ENCODE assay signal across 24 cellular contexts in genomic region chr17:61503961-61504360, GRCh38. TPM values are rescaled to one million over a fixed set of nuclear protein-coding genes. Genes with fewer than 3 reads are reported as not detected.
"Had no signal": no experiment of that assay in that cellular context is flagged by ENCODE, and none has a peak within 500 bp of the region (broad histone marks: within the 10 kb centered on the region; RNA-seq: fewer than 3 reads in every experiment).

No MANE protein-coding gene starts in this region.

- DNase-seq: activated B cell treated with CpG ODN at 0.5 μM for 24 hours; activated CD4-positive, alpha-beta T cell treated with anti-CD3 and anti-CD28 coated beads for 1 hour; activated CD4-positive, alpha-beta T cell treated with anti-CD3 and anti-CD28 coated beads, Interleukin-2, amount 10 ng/mL, durations not matched to agents 24 days and 14 days; activated CD4-positive, alpha-beta T cell treated with anti-CD3 and anti-CD28 coated beads, Interleukin-2, amount 50 U/mL, for 48 hours; activated CD8-positive, alpha-beta memory T cell treated with anti-CD3 and anti-CD28 coated beads, Interleukin-2, amount 10 ng/mL, durations not matched to agents 7 days and 5 days; activated gamma-delta T cell; activated naive CD4-positive, alpha-beta T cell treated with anti-CD3 and anti-CD28 coated beads for 36 hours; activated T-cell treated with anti-CD3 and anti-CD28 coated beads, Interleukin-2, amount 50 U/mL, for 4 hours; NCI-H1105; NCI-H1436; NCI-H1694 treated with DMSO at 0.1 percent for 48 hours; NCI-H2029 treated with DMSO at 0.1 percent for 48 hours; NCI-H345; NCI-H510A treated with DMSO at 0.1 percent for 48 hours; NCI-H69; NK-92 treated with Interleukin-12 subunit alpha and Interleukin-12 subunit beta, amount 100 ng/mL, for 24 hours; SHP77; T-cell; T-helper 2 cell; T1000 had no signal

- ATAC-seq: activated CD8-positive, alpha-beta memory T cell treated with anti-CD3 and anti-CD28 coated beads, Interleukin-2, amount 10 ng/mL, durations not matched to agents 7 days and 5 days; activated T-cell treated with anti-CD3 and anti-CD28 coated beads, Interleukin-2, amount 50 U/mL, for 4 hours; activated T-helper 17 cell treated with anti-CD3 and anti-CD28 coated beads, Interleukin-2, amount 50 U/mL, for 72 hours; T-cell had no signal

RNA-seq across cellular contexts. Expression of gene TBX4, which starts 51.7 kb away (rescaled TPM):
- total RNA-seq: activated B cell treated with CpG ODN at 0.5 μM for 24 hours; activated CD4-positive, alpha-beta T cell treated with anti-CD3 and anti-CD28 coated beads, Interleukin-2, amount 10 ng/mL, durations not matched to agents 24 days and 14 days; activated CD8-positive, alpha-beta memory T cell treated with anti-CD3 and anti-CD28 coated beads, Interleukin-2, amount 10 ng/mL, durations not matched to agents 7 days and 5 days; activated naive CD4-positive, alpha-beta T cell treated with anti-CD3 and anti-CD28 coated beads for 36 hours; activated T-cell treated with anti-CD3 and anti-CD28 coated beads, Interleukin-2, amount 50 U/mL, for 4 hours; activated T-helper 17 cell treated with anti-CD3 and anti-CD28 coated beads, Interleukin-2, amount 50 U/mL, for 72 hours; cerebellum; LHCN-M2; MCF 10A; T-cell had no signal
